ENCODE assay signal across 8 cellular contexts in the genomic region with DNA sequence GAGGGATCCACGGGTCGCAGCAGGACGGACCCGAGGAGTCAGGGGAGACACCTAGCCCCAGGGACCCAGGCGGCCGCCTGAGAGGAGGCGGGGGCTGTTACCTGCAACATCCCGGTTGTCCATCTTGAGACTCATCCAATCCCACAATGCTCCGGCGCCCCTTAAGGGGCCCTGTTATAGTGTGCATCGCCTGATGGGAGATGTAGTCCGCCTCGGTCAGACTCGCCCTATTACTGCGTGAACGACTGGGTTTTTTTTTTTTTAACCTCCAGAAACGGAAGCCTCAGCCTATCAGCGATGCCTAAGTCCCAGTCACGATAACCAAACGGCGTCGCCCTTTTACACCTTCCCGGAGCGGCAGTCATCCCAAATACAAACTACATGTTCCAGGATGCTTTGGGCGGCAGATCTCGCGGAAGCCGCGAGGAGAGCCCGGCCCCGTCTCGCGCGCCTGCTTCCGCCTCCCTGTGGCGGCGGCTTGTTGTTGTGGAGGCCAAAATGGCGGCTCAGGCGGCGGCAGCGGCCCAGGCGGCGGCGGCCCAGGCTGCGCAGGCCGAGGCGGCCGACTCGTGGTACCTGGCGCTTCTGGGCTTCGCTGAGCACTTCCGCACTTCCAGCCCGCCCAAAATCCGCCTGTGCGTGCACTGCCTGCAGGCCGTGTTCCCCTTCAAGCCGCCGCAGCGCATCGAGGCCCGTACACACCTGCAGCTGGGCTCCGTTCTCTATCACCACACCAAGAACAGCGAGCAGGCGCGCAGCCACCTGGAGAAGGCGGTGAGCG. TPM values are rescaled to one million over a fixed set of nuclear protein-coding genes. Genes with fewer than 3 reads are reported as not detected.
DNase-seq lines count a peak whose midpoint lies in the region; ATAC-seq and TF ChIP-seq lines count a peak whose summit lies in the region.

A gene with protein sequence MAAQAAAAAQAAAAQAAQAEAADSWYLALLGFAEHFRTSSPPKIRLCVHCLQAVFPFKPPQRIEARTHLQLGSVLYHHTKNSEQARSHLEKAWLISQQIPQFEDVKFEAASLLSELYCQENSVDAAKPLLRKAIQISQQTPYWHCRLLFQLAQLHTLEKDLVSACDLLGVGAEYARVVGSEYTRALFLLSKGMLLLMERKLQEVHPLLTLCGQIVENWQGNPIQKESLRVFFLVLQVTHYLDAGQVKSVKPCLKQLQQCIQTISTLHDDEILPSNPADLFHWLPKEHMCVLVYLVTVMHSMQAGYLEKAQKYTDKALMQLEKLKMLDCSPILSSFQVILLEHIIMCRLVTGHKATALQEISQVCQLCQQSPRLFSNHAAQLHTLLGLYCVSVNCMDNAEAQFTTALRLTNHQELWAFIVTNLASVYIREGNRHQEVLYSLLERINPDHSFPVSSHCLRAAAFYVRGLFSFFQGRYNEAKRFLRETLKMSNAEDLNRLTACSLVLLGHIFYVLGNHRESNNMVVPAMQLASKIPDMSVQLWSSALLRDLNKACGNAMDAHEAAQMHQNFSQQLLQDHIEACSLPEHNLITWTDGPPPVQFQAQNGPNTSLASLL (plus strand): TSS at position 468 of the 781 bp plus-strand sequence. CDS start 31 bp downstream, at position 499.
A gene with protein sequence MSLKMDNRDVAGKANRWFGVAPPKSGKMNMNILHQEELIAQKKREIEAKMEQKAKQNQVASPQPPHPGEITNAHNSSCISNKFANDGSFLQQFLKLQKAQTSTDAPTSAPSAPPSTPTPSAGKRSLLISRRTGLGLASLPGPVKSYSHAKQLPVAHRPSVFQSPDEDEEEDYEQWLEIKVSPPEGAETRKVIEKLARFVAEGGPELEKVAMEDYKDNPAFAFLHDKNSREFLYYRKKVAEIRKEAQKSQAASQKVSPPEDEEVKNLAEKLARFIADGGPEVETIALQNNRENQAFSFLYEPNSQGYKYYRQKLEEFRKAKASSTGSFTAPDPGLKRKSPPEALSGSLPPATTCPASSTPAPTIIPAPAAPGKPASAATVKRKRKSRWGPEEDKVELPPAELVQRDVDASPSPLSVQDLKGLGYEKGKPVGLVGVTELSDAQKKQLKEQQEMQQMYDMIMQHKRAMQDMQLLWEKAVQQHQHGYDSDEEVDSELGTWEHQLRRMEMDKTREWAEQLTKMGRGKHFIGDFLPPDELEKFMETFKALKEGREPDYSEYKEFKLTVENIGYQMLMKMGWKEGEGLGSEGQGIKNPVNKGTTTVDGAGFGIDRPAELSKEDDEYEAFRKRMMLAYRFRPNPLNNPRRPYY (minus strand): TSS at position 148 of the 781 bp plus-strand sequence. CDS start 13 bp downstream, at position 135.

- H3K27ac Mint-ChIP-seq in GM23338 (peak within 1 kb of the TSS; percentile 100), nephron (peak within 1 kb of the TSS; percentile 100)
- peak within 1 kb of the TSS; percentile 98 for H3K27ac Mint-ChIP-seq in stimulated activated naive CD8-positive, alpha-beta T cell treated with anti-CD3 and anti-CD28 coated beads, Interleukin-15, Interleukin-2, amounts not matched to agents 100 ng/mL and 50 ng/mL, for 24 hours

- H3K27ac ChIP-seq in GM23338 (ENCODE audit: low read depth): peak within 1 kb of the TSS; percentile 98
- H3K27ac ChIP-seq in RWPE2 (ENCODE audit: poor library complexity, severe bottlenecking): peak within 1 kb of the TSS; percentile 42

- H3F3A ChIP-seq in GM23338 (replicated peaks; ENCODE audit: low read depth): peaks cover 11% of the 10 kb centered on the region; the same call in 1 of the 2 replicates

- peaks cover 7% of the 10 kb centered on the region for H3K36me3 ChIP-seq in GM23338 (ENCODE audit: insufficient read depth)
- H3K36me3 ChIP-seq in RWPE2 (ENCODE audit: low read depth): peaks cover 41% of the 10 kb centered on the region

- DNase-seq in ELF-1 (ENCODE audit: low read depth, low spot score) (peak; percentile 96), GM23338 (ENCODE audit: low spot score) (peak; percentile 98), LHCN-M2 (ENCODE audit: low read depth) (peak; percentile 86), RWPE2 (ENCODE audit: low spot score) (peak; percentile 87), fibroblast of the aortic adventitia (ENCODE audit: low read depth) (peak; percentile 92)
- DNase-seq in activated T-helper 9 cell treated with anti-CD3 and anti-CD28 coated beads, Interleukin-2, amount 50 U/mL, for 16 hours (ENCODE audit: low read depth): peak; percentile 86

- H3K9me2 ChIP-seq in GM23338 (ENCODE audit: insufficient read depth): no peaks in the 10 kb centered on the region

- peak within 1 kb of the TSS; percentile 99 for H3K4me3 ChIP-seq in GM23338
- H3K4me3 ChIP-seq in RWPE2 (ENCODE audit: severe bottlenecking): peak within 1 kb of the TSS; percentile 91
- peak within 1 kb of the TSS; percentile 98 for H3K4me3 ChIP-seq in fibroblast of the aortic adventitia (ENCODE audit: low read depth, low read length)

- ATAC-seq in GM23338 (peak; percentile 91), RWPE2 (ENCODE audit: low read depth) (peak; percentile 94)

- H3K9me3 ChIP-seq in RWPE2 (ENCODE audit: severe bottlenecking): no peaks in the 10 kb centered on the region

- TF ChIP-seq CTCF in GM23338 (conservative IDR thresholded peaks at IDR 0.05; ENCODE audit: low read depth in 2 of 2) (peak in 1 of 2 experiments; percentile 10; a peak in 1 of 4 replicates), RWPE2 (IDR thresholded peaks at IDR 0.05; ENCODE audit: poor library complexity, severe bottlenecking) (no peak), fibroblast of the aortic adventitia (IDR thresholded peaks at IDR 0.05; ENCODE audit: insufficient read depth, low read length) (peak; percentile 48), nephron (IDR thresholded peaks at IDR 0.05; ENCODE audit: unreplicated experiment in 3 of 3) (peak; percentile 24 to 29 (median 25))

- peak within 1 kb of the TSS; percentile 84 for H2AFZ ChIP-seq in GM23338

- H3K4me3 Mint-ChIP-seq in GM23338 (peak within 1 kb of the TSS; percentile 97), nephron (peak within 1 kb of the TSS; percentile 98 to 100 (median 99))
- peak within 1 kb of the TSS; percentile 89 for H3K4me3 Mint-ChIP-seq in stimulated activated naive CD8-positive, alpha-beta T cell treated with anti-CD3 and anti-CD28 coated beads, Interleukin-15, Interleukin-2, amounts not matched to agents 100 ng/mL and 50 ng/mL, for 24 hours

- H4K20me1 ChIP-seq in GM23338 (replicated peaks; ENCODE audit: insufficient read depth): peaks cover 34% of the 10 kb centered on the region; the same call in 1 of the 2 replicates

- H3K4me2 ChIP-seq in GM23338: peak within 1 kb of the TSS; percentile 98

- H3K4me1 Mint-ChIP-seq in GM23338 (peaks cover 13% of the 10 kb centered on the region; the same call in 1 of the 3 replicates), nephron (peaks cover 31% of the 10 kb centered on the region)
- H3K4me1 Mint-ChIP-seq in stimulated activated naive CD8-positive, alpha-beta T cell treated with anti-CD3 and anti-CD28 coated beads, Interleukin-15, Interleukin-2, amounts not matched to agents 100 ng/mL and 50 ng/mL, for 24 hours (ENCODE audit: low read depth): peaks cover 48% of the 10 kb centered on the region

- H3K27me3 ChIP-seq in GM23338 (ENCODE audit: insufficient read depth) (no peaks in the 10 kb centered on the region), RWPE2 (ENCODE audit: insufficient read depth, poor library complexity, severe bottlenecking) (no peaks in the 10 kb centered on the region)

- H3K36me3 Mint-ChIP-seq in GM23338 (ENCODE audit: low read depth) (peaks cover 26% of the 10 kb centered on the region), nephron (ENCODE audit: low read depth) (peaks cover 23% of the 10 kb centered on the region)
- H3K36me3 Mint-ChIP-seq in stimulated activated naive CD8-positive, alpha-beta T cell treated with anti-CD3 and anti-CD28 coated beads, Interleukin-15, Interleukin-2, amounts not matched to agents 100 ng/mL and 50 ng/mL, for 24 hours (ENCODE audit: low read depth): peaks cover 29% of the 10 kb centered on the region

- H3K27me3 Mint-ChIP-seq in GM23338 (ENCODE audit: insufficient read depth, low read depth, poor library complexity) (peaks cover 18% of the 10 kb centered on the region), nephron (ENCODE audit: low read depth) (no peaks in the 10 kb centered on the region)
- H3K27me3 Mint-ChIP-seq in stimulated activated naive CD8-positive, alpha-beta T cell treated with anti-CD3 and anti-CD28 coated beads, Interleukin-15, Interleukin-2, amounts not matched to agents 100 ng/mL and 50 ng/mL, for 24 hours: no peaks in the 10 kb centered on the region

- peaks cover 80% of the 10 kb centered on the region for H3K79me2 ChIP-seq in GM23338 (replicated peaks; ENCODE audit: insufficient read depth)

- H3K9me3 Mint-ChIP-seq in GM23338 (no peaks in the 10 kb centered on the region), nephron (no peaks in the 10 kb centered on the region)
- no peaks in the 10 kb centered on the region for H3K9me3 Mint-ChIP-seq in stimulated activated naive CD8-positive, alpha-beta T cell treated with anti-CD3 and anti-CD28 coated beads, Interleukin-15, Interleukin-2, amounts not matched to agents 100 ng/mL and 50 ng/mL, for 24 hours

- H3K4me1 ChIP-seq in GM23338 (ENCODE audit: insufficient read depth): peaks cover 14% of the 10 kb centered on the region
- no peaks in the 10 kb centered on the region for H3K4me1 ChIP-seq in RWPE2 (ENCODE audit: insufficient read depth, poor library complexity, severe bottlenecking)

TF ChIP-seq in GM23338, 12 proteins besides CTCF, POLR2A, EP300 and RAD21 (continues in another document):
- TF ChIP-seq EZH2 (IDR thresholded peaks at IDR 0.05; ENCODE audit: low read depth, unreplicated experiment) (no peak), ZNF331 (CRISPR knock-in tag; IDR thresholded peaks at IDR 0.05; ENCODE audit: low read depth) (no peak), CREB1 (CRISPR knock-in tag; IDR thresholded peaks at IDR 0.05; ENCODE audit: low read depth) (0 out of 2 replicates have a peak, but pooled peaks have one; percentile 19), STAT1 (IDR thresholded peaks at IDR 0.05; ENCODE audit: unreplicated experiment) (no peak), POLR2AphosphoS5 (IDR thresholded peaks at IDR 0.05; ENCODE audit: low read depth) (peak; percentile 76)

RNA-seq across cellular contexts. Expression of the first gene that starts in this region (rescaled TPM):
- total RNA-seq in GM23338 (2014; rRNA removed; shearing (Covaris generic)): 36.0 and 62.2 TPM in 2 replicates
- 18.9 and 20.5 TPM in 2 replicates for polyA plus RNA-seq in GM23338 (2016; fragmentation: Nextera tagmentation; extraction: Ambion mirVana)
- total RNA-seq in LHCN-M2 (2014; rRNA removed) (23.1 and 26.4 TPM in 2 replicates), fibroblast of the aortic adventitia (ENCODE audit: low replicate concordance) (32.4 and 34.6 TPM in 2 replicates)
- 15.8 TPM for polyA plus RNA-seq in LHCN-M2 (2012)

RNA-seq across cellular contexts. Expression of the second gene that starts in this region (rescaled TPM):
- total RNA-seq in GM23338 (2014; rRNA removed; shearing (Covaris generic)): 31.0 and 38.6 TPM in 2 replicates
- 61.6 and 63.2 TPM in 2 replicates for polyA plus RNA-seq in GM23338 (2016; fragmentation: Nextera tagmentation; extraction: Ambion mirVana)
- total RNA-seq in LHCN-M2 (2014; rRNA removed) (38.7 and 45.8 TPM in 2 replicates), fibroblast of the aortic adventitia (ENCODE audit: low replicate concordance) (22.6 and 32.4 TPM in 2 replicates)
- polyA plus RNA-seq in LHCN-M2 (2012): 44.2 TPM

Comparison
In these comparisons a context has a peak if more than half of its experiments do, and no peak if none do; other contexts are left out.
1. Peak in every context shown above with its lines: DNase-seq, ATAC-seq, H3K4me3 ChIP-seq and H3K27ac ChIP-seq.